ENCODE assay signal across 1 cellular context in the genomic region with DNA sequence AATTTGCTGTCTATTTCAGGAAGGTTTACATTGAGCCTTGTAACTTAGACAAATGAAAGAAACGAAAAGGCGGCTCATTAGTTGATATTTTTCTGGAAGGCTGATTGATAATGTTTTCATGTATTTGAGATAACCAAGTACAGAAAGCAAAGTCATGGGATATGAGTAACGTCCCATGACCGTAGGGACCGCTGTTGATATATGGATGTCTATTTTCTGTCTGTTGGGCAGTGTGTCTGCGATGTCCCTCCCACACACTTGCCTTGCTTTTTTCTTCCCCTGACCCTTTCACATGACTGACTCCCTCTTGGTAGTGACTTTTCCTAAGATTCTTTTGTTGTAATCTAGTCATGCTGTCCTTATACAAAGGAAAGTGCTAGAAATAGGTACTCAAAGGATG.
TF ChIP-seq lines count a peak whose summit lies in the region.

No MANE protein-coding gene starts in this region.

TF ChIP-seq in K562, 482 proteins besides CTCF, POLR2A, EP300 and RAD21 (continued from another document and continues in another):
- TF ChIP-seq, protein P1, sequence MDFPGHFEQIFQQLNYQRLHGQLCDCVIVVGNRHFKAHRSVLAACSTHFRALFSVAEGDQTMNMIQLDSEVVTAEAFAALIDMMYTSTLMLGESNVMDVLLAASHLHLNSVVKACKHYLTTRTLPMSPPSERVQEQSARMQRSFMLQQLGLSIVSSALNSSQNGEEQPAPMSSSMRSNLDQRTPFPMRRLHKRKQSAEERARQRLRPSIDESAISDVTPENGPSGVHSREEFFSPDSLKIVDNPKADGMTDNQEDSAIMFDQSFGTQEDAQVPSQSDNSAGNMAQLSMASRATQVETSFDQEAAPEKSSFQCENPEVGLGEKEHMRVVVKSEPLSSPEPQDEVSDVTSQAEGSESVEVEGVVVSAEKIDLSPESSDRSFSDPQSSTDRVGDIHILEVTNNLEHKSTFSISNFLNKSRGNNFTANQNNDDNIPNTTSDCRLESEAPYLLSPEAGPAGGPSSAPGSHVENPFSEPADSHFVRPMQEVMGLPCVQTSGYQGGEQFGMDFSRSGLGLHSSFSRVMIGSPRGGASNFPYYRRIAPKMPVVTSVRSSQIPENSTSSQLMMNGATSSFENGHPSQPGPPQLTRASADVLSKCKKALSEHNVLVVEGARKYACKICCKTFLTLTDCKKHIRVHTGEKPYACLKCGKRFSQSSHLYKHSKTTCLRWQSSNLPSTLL (IDR thresholded peaks at IDR 0.05), result no peak
- no peak for TF ChIP-seq ARID2 (IDR thresholded peaks at IDR 0.05)
- no peak for TF ChIP-seq KLF13 (tag; IDR thresholded peaks at IDR 0.05; ENCODE audit: borderline replicate concordance, low read depth)
- TF ChIP-seq, protein P2, sequence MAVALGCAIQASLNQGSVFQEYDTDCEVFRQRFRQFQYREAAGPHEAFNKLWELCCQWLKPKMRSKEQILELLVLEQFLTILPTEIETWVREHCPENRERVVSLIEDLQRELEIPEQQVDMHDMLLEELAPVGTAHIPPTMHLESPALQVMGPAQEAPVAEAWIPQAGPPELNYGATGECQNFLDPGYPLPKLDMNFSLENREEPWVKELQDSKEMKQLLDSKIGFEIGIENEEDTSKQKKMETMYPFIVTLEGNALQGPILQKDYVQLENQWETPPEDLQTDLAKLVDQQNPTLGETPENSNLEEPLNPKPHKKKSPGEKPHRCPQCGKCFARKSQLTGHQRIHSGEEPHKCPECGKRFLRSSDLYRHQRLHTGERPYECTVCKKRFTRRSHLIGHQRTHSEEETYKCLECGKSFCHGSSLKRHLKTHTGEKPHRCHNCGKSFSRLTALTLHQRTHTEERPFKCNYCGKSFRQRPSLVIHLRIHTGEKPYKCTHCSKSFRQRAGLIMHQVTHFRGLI (CRISPR knock-in tag; IDR thresholded peaks at IDR 0.05), result no peak
- TF ChIP-seq, protein P3, sequence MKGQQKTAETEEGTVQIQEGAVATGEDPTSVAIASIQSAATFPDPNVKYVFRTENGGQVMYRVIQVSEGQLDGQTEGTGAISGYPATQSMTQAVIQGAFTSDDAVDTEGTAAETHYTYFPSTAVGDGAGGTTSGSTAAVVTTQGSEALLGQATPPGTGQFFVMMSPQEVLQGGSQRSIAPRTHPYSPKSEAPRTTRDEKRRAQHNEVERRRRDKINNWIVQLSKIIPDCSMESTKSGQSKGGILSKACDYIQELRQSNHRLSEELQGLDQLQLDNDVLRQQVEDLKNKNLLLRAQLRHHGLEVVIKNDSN (CRISPR knock-in tag; IDR thresholded peaks at IDR 0.05), result no peak
- no peak for TF ChIP-seq CHCHD3 (CRISPR knock-in tag; IDR thresholded peaks at IDR 0.05)
- no peak for TF ChIP-seq RFX5 (IDR thresholded peaks at IDR 0.05; ENCODE audit: low read depth, low read length)
- TF ChIP-seq RHOXF2B (CRISPR knock-in tag; conservative IDR thresholded peaks at IDR 0.05), result no peak
- no peak for TF ChIP-seq TGIF2 (CRISPR knock-in tag; IDR thresholded peaks at IDR 0.05)
- no peak for TF ChIP-seq SIX5 (IDR thresholded peaks at IDR 0.05; ENCODE audit: borderline replicate concordance in 1 of 2, insufficient read depth in 1 of 2, low read depth in 1 of 2, low read length in 2 of 2)
- TF ChIP-seq, protein P4, sequence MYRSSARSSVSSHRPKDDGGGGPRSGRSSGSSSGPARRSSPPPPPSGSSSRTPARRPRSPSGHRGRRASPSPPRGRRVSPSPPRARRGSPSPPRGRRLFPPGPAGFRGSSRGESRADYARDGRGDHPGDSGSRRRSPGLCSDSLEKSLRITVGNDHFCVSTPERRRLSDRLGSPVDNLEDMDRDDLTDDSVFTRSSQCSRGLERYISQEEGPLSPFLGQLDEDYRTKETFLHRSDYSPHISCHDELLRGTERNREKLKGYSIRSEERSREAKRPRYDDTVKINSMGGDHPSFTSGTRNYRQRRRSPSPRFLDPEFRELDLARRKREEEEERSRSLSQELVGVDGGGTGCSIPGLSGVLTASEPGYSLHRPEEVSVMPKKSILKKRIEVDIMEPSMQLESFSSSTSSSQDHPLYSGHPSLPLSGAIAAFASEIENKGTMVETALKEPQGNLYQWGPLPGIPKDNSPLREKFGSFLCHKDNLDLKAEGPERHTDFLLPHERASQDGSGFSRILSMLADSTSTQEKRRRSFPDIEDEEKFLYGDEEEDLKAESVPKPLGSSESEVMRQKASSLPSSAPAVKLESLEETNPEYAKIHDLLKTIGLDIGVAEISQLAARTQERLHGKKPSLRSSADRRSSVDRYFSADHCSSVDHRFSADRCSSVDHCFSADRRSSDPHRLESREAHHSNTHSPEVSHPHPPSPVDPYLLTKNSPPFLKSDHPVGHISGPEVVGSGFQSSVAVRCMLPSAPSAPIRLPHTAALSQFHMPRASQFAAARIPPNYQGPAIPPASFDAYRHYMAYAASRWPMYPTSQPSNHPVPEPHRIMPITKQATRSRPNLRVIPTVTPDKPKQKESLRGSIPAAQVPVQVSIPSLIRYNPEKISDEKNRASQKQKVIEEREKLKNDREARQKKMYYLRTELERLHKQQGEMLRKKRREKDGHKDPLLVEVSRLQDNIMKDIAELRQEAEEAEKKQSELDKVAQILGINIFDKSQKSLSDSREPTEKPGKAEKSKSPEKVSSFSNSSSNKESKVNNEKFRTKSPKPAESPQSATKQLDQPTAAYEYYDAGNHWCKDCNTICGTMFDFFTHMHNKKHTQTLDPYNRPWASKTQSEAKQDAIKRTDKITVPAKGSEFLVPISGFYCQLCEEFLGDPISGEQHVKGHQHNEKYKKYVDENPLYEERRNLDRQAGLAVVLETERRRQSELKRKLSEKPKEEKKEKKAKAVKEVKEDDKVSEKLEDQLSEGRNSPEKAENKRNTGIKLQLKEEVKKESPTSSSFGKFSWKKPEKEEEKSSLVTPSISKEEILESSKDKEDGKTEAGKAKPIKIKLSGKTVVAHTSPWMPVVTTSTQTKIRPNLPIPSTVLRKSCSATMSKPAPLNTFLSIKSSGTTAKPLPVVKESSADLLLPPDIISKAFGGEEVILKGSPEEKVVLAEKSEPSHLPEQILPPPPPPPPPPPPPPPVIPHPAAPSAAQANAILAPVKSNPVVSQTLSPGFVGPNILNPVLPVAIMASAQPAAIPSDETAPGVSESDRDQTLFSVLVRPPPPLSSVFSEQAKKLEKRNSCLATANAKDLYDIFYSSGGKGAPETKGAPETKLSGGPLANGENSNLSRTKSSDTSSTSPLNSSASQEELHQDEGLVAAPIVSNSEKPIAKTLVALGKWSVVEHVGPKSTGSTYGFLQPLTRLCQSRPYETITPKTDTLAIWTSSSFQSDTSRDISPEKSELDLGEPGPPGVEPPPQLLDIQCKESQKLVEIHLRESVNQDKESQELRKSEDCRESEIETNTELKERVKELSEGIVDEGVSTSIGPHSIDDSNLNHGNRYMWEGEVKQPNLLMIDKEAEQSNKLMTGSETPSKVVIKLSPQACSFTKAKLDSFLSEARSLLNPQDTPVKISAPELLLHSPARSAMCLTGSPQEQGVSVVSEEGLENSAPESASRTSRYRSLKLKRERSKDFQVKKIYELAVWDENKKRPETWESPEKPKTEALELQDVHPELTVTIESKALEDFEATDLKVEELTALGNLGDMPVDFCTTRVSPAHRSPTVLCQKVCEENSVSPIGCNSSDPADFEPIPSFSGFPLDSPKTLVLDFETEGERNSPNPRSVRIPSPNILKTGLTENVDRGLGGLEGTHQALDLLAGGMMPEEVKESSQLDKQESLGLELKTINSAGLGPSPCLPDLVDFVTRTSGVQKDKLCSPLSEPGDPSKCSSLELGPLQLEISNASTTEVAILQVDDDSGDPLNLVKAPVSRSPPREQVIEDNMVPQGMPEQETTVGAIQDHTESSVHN (IDR thresholded peaks at IDR 0.05; ENCODE audit: borderline replicate concordance in 1 of 2, low read depth in 1 of 2), result no peak
- TF ChIP-seq SOX6 (IDR thresholded peaks at IDR 0.05), result peak; percentile 78
- TF ChIP-seq, protein P5, sequence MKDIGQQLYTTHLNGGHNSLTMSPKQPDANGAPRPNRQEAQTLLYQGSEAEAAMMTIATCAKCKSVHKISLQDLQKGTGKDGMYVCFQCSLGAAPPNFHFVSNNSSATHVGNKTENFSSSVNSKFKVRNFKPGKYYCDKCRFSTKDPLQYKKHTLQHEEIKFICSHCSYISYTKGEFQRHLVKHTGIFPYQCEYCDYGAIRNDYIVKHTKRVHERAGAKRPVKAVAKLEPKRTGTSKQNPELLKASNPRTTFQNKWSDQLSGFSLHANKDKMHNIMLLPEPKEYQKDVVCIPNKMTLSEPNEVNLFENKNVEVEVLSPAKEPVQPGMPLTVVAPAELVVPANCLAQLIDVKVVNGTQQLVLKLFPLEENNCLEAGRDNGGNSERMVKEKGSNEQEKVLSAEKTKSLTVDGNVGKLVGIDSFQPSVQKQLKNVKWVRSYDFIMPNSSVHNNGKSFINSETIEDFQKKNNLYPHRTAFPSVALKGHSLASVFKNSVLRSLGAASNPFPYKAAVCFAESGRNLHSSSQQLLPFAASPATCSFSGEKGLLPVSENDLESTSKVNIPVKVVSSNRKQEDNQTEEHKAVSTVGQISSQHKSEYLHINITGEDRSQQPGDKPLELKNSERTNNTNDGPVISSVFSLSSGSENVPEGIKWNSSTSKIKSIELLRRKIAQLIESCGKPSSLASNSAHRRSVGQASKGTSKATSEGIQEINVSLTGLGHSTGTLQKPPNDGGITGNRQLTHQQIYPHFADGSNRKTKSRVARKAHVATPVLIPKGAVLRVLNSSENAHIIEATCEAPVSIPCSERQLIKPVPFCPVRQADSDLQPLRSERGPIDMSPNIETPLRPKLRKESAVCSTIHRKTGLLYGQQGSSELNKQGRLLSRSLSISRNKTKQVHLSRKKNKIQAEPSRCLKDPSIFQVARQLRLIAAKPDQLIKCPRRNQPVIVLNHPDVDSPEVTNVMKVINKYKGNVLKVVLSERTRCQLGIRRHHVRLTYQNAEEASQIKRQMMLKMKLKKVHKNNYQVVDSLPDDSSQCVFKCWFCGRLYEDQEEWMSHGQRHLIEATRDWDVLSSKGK (CRISPR knock-in tag; IDR thresholded peaks at IDR 0.05), result no peak
- TF ChIP-seq POLR2B (IDR thresholded peaks at IDR 0.05; ENCODE audit: low read depth, partially characterized antibody), result no peak
- no peak for TF ChIP-seq ZNF239 (CRISPR knock-in tag; IDR thresholded peaks at IDR 0.05)
- TF ChIP-seq TBL1XR1 (IDR thresholded peaks at IDR 0.05; ENCODE audit: low read length in 2 of 2), result no peak
- TF ChIP-seq, protein P6, sequence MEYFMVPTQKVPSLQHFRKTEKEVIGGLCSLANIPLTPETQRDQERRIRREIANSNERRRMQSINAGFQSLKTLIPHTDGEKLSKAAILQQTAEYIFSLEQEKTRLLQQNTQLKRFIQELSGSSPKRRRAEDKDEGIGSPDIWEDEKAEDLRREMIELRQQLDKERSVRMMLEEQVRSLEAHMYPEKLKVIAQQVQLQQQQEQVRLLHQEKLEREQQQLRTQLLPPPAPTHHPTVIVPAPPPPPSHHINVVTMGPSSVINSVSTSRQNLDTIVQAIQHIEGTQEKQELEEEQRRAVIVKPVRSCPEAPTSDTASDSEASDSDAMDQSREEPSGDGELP (CRISPR knock-in tag; IDR thresholded peaks at IDR 0.05; ENCODE audit: borderline replicate concordance), result no peak
- peak; percentile 26; the same call in 1 of the 2 replicates for TF ChIP-seq BACH1 (tag; IDR thresholded peaks at IDR 0.05)
- no peak for TF ChIP-seq CEBPB (tag; IDR thresholded peaks at IDR 0.05)
- TF ChIP-seq GATA2 (CRISPR knock-in tag; IDR thresholded peaks at IDR 0.05), result no peak
- no peak for TF ChIP-seq LCOR (CRISPR knock-in tag; IDR thresholded peaks at IDR 0.05)
- TF ChIP-seq ZNF263 (CRISPR knock-in tag; IDR thresholded peaks at IDR 0.05; ENCODE audit: borderline replicate concordance), result no peak
- TF ChIP-seq, protein P7, sequence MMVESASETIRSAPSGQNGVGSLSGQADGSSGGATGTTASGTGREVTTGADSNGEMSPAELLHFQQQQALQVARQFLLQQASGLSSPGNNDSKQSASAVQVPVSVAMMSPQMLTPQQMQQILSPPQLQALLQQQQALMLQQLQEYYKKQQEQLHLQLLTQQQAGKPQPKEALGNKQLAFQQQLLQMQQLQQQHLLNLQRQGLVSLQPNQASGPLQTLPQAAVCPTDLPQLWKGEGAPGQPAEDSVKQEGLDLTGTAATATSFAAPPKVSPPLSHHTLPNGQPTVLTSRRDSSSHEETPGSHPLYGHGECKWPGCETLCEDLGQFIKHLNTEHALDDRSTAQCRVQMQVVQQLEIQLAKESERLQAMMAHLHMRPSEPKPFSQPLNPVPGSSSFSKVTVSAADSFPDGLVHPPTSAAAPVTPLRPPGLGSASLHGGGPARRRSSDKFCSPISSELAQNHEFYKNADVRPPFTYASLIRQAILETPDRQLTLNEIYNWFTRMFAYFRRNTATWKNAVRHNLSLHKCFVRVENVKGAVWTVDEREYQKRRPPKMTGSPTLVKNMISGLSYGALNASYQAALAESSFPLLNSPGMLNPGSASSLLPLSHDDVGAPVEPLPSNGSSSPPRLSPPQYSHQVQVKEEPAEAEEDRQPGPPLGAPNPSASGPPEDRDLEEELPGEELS (CRISPR knock-in tag; IDR thresholded peaks at IDR 0.05; ENCODE audit: borderline replicate concordance), result no peak
- TF ChIP-seq, protein P8, sequence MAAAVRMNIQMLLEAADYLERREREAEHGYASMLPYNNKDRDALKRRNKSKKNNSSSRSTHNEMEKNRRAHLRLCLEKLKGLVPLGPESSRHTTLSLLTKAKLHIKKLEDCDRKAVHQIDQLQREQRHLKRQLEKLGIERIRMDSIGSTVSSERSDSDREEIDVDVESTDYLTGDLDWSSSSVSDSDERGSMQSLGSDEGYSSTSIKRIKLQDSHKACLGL (CRISPR knock-in tag; IDR thresholded peaks at IDR 0.05; ENCODE audit: borderline replicate concordance, poor library complexity, severe bottlenecking), result no peak
- TF ChIP-seq ZNF384 (IDR thresholded peaks at IDR 0.05; ENCODE audit: low read depth, low read length), result 0 out of 2 replicates have a peak, but pooled peaks have one; percentile 52
- no peak for TF ChIP-seq SAFB (IDR thresholded peaks at IDR 0.05; ENCODE audit: borderline replicate concordance, low read depth, low read length)
- TF ChIP-seq, protein P9, sequence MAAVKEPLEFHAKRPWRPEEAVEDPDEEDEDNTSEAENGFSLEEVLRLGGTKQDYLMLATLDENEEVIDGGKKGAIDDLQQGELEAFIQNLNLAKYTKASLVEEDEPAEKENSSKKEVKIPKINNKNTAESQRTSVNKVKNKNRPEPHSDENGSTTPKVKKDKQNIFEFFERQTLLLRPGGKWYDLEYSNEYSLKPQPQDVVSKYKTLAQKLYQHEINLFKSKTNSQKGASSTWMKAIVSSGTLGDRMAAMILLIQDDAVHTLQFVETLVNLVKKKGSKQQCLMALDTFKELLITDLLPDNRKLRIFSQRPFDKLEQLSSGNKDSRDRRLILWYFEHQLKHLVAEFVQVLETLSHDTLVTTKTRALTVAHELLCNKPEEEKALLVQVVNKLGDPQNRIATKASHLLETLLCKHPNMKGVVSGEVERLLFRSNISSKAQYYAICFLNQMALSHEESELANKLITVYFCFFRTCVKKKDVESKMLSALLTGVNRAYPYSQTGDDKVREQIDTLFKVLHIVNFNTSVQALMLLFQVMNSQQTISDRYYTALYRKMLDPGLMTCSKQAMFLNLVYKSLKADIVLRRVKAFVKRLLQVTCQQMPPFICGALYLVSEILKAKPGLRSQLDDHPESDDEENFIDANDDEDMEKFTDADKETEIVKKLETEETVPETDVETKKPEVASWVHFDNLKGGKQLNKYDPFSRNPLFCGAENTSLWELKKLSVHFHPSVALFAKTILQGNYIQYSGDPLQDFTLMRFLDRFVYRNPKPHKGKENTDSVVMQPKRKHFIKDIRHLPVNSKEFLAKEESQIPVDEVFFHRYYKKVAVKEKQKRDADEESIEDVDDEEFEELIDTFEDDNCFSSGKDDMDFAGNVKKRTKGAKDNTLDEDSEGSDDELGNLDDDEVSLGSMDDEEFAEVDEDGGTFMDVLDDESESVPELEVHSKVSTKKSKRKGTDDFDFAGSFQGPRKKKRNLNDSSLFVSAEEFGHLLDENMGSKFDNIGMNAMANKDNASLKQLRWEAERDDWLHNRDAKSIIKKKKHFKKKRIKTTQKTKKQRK (IDR thresholded peaks at IDR 0.05; ENCODE audit: borderline replicate concordance, low read depth, low read length), result no peak
